Comparison of ENCODE assay signal across 15 cellular contexts in the genomic region with DNA sequence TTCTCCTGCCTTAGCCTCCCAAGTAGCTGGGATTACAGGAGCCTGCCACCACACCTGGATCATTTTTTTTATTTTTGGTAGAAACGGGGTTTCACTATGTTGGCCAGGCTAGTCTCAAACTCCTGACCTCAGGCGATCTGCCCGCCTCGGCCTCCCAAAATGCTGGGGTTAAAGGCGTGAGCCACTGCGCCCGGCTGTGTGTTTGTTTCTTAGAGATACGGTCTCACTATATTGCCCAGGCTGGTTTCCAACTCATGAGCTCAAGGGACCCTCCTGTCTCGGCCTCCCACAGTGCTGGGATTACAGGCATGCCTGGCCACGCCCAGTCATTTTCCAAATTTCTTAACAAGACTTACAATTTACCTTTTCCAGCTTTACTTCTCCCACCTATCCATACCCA. TPM values are rescaled to one million over a fixed set of nuclear protein-coding genes. Genes with fewer than 3 reads are reported as not detected.
DNase-seq lines count a peak whose midpoint lies in the region; ATAC-seq, FAIRE-seq and TF ChIP-seq lines count a peak whose summit lies in the region.
"Had no signal": no experiment of that assay in that cellular context is flagged by ENCODE, and none has a peak within 500 bp of the region (broad histone marks: within the 10 kb centered on the region; RNA-seq: fewer than 3 reads in every experiment).

No MANE protein-coding gene starts in this region.

- H2BK5ac ChIP-seq in neuronal stem cell (ENCODE audit: low read length): no peak overlapping the region

- no peak overlapping the region for H4K91ac ChIP-seq in neuronal stem cell (ENCODE audit: low read depth, low read length, poor library complexity)

- H3K9me3 ChIP-seq in CD4-positive, CD25-positive, alpha-beta regulatory T cell (ENCODE audit: control insufficient read depth in 2 of 2, low read length in 2 of 2): no peaks in the 10 kb centered on the region
- H3K9me3 ChIP-seq in K562 (replicated peaks; ENCODE audit: control insufficient read depth, insufficient read depth, low read depth, low read length): no peaks in the 10 kb centered on the region
- H3K9me3 ChIP-seq in neuronal stem cell (replicated peaks in 1 of 2; ENCODE audit: control insufficient read depth in 2 of 2, insufficient read depth in 1 of 2, low read depth in 1 of 2, low read length in 2 of 2): no peaks in the 10 kb centered on the region
- H3K9me3 ChIP-seq: tibial nerve had no signal

- H3K9ac ChIP-seq in K562 (ENCODE audit: insufficient read depth in 1 of 2, low read depth in 2 of 2, low read length in 2 of 2): no peak overlapping the region
- H3K9ac ChIP-seq in neuronal stem cell (ENCODE audit: low read depth, low read length, poor library complexity): no peak overlapping the region

- no peak for TF ChIP-seq POLR2A in K562 (conservative IDR thresholded peaks at IDR 0.05)

- H3K4me1 ChIP-seq in CD4-positive, CD25-positive, alpha-beta regulatory T cell (ENCODE audit: control insufficient read depth, insufficient read depth, low read length, poor library complexity, severe bottlenecking): peaks cover 20% of the 10 kb centered on the region
- H3K4me1 ChIP-seq in K562 (replicated peaks in 1 of 2; ENCODE audit: control insufficient read depth in 2 of 2, insufficient read depth in 2 of 2, low read length in 2 of 2): peaks cover 0 to 7% of the 10 kb centered on the region in 2 experiments; a peak in 1 of 5 replicates
- H3K4me1 ChIP-seq in neuronal stem cell (ENCODE audit: control insufficient read depth in 2 of 2, insufficient read depth in 1 of 2, low read depth in 1 of 2, low read length in 2 of 2): peaks cover 0 to 1% of the 10 kb centered on the region in 2 donors

- no peak for TF ChIP-seq CTCF in K562 (IDR thresholded peaks at IDR 0.05 in 2 of 3, conservative IDR thresholded peaks at IDR 0.05 in 1 of 3; ENCODE audit: insufficient read depth in 2 of 3, low read depth in 1 of 3, low read length in 3 of 3)

- peaks cover 11% of the 10 kb centered on the region for H3K36me3 ChIP-seq in CD4-positive, CD25-positive, alpha-beta regulatory T cell (ENCODE audit: control insufficient read depth, insufficient read depth, low read length)
- H3K36me3 ChIP-seq in K562 (ENCODE audit: control insufficient read depth, insufficient read depth, low read length): peaks cover 26% of the 10 kb centered on the region; the same call in 2 of the 3 replicates
- peaks cover 3 to 28% of the 10 kb centered on the region in 2 donors for H3K36me3 ChIP-seq in neuronal stem cell (replicated peaks in 1 of 2; ENCODE audit: control insufficient read depth in 2 of 2, insufficient read depth in 2 of 2, low read length in 2 of 2)

- WGBS in K562 (ENCODE audit: insufficient coverage, low coverage, missing lambda C conversion rate): 90% methylated on average over 9 of the region's 10 CpGs
- WGBS in neuronal stem cell (ENCODE audit: extremely low coverage in 2 of 2, insufficient read length in 2 of 2, insufficient replicate concordance in 1 of 2), 2 donors: no CpG with 5 or more reads among the region's 10 CpGs

- peaks cover 0 to 3% (median 0%) of the 10 kb centered on the region in 7 donors for H3K9me3 Mint-ChIP-seq in CD4-positive, CD25-positive, alpha-beta regulatory T cell
- H3K9me3 Mint-ChIP-seq in IgD-negative memory B cell: no peaks in the 10 kb centered on the region
- H3K9me3 Mint-ChIP-seq: activated CD4-positive, alpha-beta memory T cell treated with anti-CD3 and anti-CD28 coated beads for 36 hours; dendritic cell treated with granulocyte-macrophage colony-stimulating factor and Interleukin-4, amounts not matched to agents 40 ng/mL and 50 ng/mL, for 4 days had no signal

- H3K27ac Mint-ChIP-seq in CD4-positive, CD25-positive, alpha-beta regulatory T cell: peak overlapping the region in 2 of 3 donors; percentile 94
- no peak overlapping the region for H3K27ac Mint-ChIP-seq in IgD-negative memory B cell

- H3K36me3 Mint-ChIP-seq in CD4-positive, CD25-positive, alpha-beta regulatory T cell: peaks cover 18% of the 10 kb centered on the region
- peaks cover 2% of the 10 kb centered on the region for H3K36me3 Mint-ChIP-seq in IgD-negative memory B cell

- ATAC-seq in CD4-positive, CD25-positive, alpha-beta regulatory T cell (ENCODE audit: low read depth in 2 of 2): no peak
- no peak for ATAC-seq in K562

- in situ Hi-C loops in K562 (cut with MboI): loop anchor here (5.0 to 25.0 kb wide), 2 partner anchors 37 to 942 kb away; no protein-coding TSS in a partner anchor

- no peaks in the 10 kb centered on the region for H3K79me1 ChIP-seq in neuronal stem cell (ENCODE audit: low read depth, low read length)

- H3K4me1 Mint-ChIP-seq in CD4-positive, CD25-positive, alpha-beta regulatory T cell: peaks cover 15 to 47% (median 26%) of the 10 kb centered on the region in 4 donors
- H3K4me1 Mint-ChIP-seq in IgD-negative memory B cell: peaks cover 14 to 26% (median 16%) of the 10 kb centered on the region in 3 donors

- no peak overlapping the region for H3K4ac ChIP-seq in neuronal stem cell (ENCODE audit: low read length)

- no peak overlapping the region for H2BK15ac ChIP-seq in neuronal stem cell (ENCODE audit: low read length)

- peaks cover 5% of the 10 kb centered on the region for H3K27me3 Mint-ChIP-seq in CD4-positive, CD25-positive, alpha-beta regulatory T cell
- no peaks in the 10 kb centered on the region for H3K27me3 Mint-ChIP-seq in IgD-negative memory B cell
- H3K27me3 Mint-ChIP-seq: activated CD4-positive, alpha-beta memory T cell treated with anti-CD3 and anti-CD28 coated beads for 36 hours; dendritic cell treated with granulocyte-macrophage colony-stimulating factor and Interleukin-4, amounts not matched to agents 40 ng/mL and 50 ng/mL, for 4 days had no signal

- H3K4me2 ChIP-seq in K562 (ENCODE audit: insufficient read depth, low read length) (no peak overlapping the region), neuronal stem cell (ENCODE audit: insufficient read depth, low read length, poor library complexity, severe bottlenecking) (no peak overlapping the region)

- H2BK12ac ChIP-seq in neuronal stem cell (ENCODE audit: low read length): no peak overlapping the region

- H3K4me3 ChIP-seq in CD4-positive, CD25-positive, alpha-beta regulatory T cell (ENCODE audit: low read depth, low read length): no peak overlapping the region
- H3K4me3 ChIP-seq in K562: no peak overlapping the region
- H3K4me3 ChIP-seq in neuronal stem cell (ENCODE audit: low read length in 2 of 2): no peak overlapping the region

- peak overlapping the region in 3 of 4 donors; percentile 3 to 98 (median 59) for H3K4me3 Mint-ChIP-seq in CD4-positive, CD25-positive, alpha-beta regulatory T cell
- H3K4me3 Mint-ChIP-seq in IgD-negative memory B cell: peak overlapping the region in 3 of 4 donors; percentile 12 to 98 (median 72)

- H2BK120ac ChIP-seq in neuronal stem cell (ENCODE audit: low read depth, low read length): no peak overlapping the region

- CTCF ChIA-PET in K562 (lab: Yijun Ruan, JAX; ENCODE audit: low intra/inter-chr PET ratio): no interaction called here

- no peak overlapping the region for H3K23ac ChIP-seq in neuronal stem cell (ENCODE audit: low read depth, low read length, poor library complexity)

- DNase-seq in CD4-positive, CD25-positive, alpha-beta regulatory T cell: no peak
- DNase-seq in K562 (ENCODE audit: extremely low read depth in 1 of 4, low spot score in 3 of 4) (no peak), neuronal stem cell (ENCODE audit: low spot score) (no peak), HuH-7 (ENCODE audit: low spot score) (no peak), GDM1 (lab: John Stamatoyannopoulos, UW) (no peak), NCI-H1092 (lab: John Stamatoyannopoulos, UW) (no peak), hippocampal formation (lab: John Stamatoyannopoulos, UW) (no peak)
- DNase-seq: activated CD4-positive, alpha-beta memory T cell treated with anti-CD3 and anti-CD28 coated beads for 36 hours; AML-193; NCI-H2171 treated with DMSO at 0.1 percent for 48 hours; stimulated activated CD4-positive, alpha-beta T cell treated with anti-CD3 and anti-CD28 coated beads, Interleukin-2, amount 100 ng/mL, for 48 hours; stimulated activated CD8-positive, alpha-beta memory T cell treated with anti-CD3 and anti-CD28 coated beads, Interleukin-4, amount 100 ng/mL, for 48 hours had no signal

- intact Hi-C loops in K562 (cut with micrococcal nuclease): loop anchor here (2.0 kb wide), 1 partner anchor 65 kb away; the partner anchor contains the start of gene GCFC2

- BruUV-seq in K562 (replicated peaks; lab: Mats Ljungman, UMichigan): no TSS peak

- H3K18ac ChIP-seq in neuronal stem cell (ENCODE audit: low read length): no peak overlapping the region

- no peaks in the 10 kb centered on the region for H3K9me1 ChIP-seq in K562 (ENCODE audit: control insufficient read depth, insufficient read depth, low read length)

- H2AFZ ChIP-seq in K562 (ENCODE audit: low read depth, low read length) (peak overlapping the region; percentile 99), neuronal stem cell (ENCODE audit: low read length) (peak overlapping the region; percentile 91)

- TF ChIP-seq RAD21 in K562 (CRISPR knock-in tag; conservative IDR thresholded peaks at IDR 0.05 in 1 of 2, IDR thresholded peaks at IDR 0.05 in 1 of 2): no peak

- H3K27me3 ChIP-seq in CD4-positive, CD25-positive, alpha-beta regulatory T cell (ENCODE audit: control insufficient read depth, insufficient read depth, low read length): no peaks in the 10 kb centered on the region
- H3K27me3 ChIP-seq in K562 (ENCODE audit: control insufficient read depth in 2 of 2, insufficient read depth in 2 of 2, low read length in 2 of 2): no peaks in the 10 kb centered on the region
- no peaks in the 10 kb centered on the region for H3K27me3 ChIP-seq in neuronal stem cell (ENCODE audit: control insufficient read depth in 3 of 3, insufficient read depth in 3 of 3, low read depth in 1 of 3, low read length in 3 of 3)
- H3K27me3 ChIP-seq: tibial nerve had no signal

- H3K27ac ChIP-seq in CD4-positive, CD25-positive, alpha-beta regulatory T cell (ENCODE audit: insufficient read depth, low read length, poor library complexity, severe bottlenecking): no peak overlapping the region
- H3K27ac ChIP-seq in K562 (ENCODE audit: extremely low read depth, low read depth, low read length) (no peak overlapping the region), neuronal stem cell (replicated peaks; ENCODE audit: low read length) (no peak overlapping the region)

- no peak overlapping the region for H3K14ac ChIP-seq in neuronal stem cell (ENCODE audit: low read length)

- H4K8ac ChIP-seq in neuronal stem cell (ENCODE audit: low read depth, low read length): no peak overlapping the region

- H2AK5ac ChIP-seq in neuronal stem cell (ENCODE audit: low read depth, low read length): no peak overlapping the region

- FAIRE-seq in K562 (lab: Jason Lieb, UNC): no peak

- H4K20me1 ChIP-seq in K562 (replicated peaks; ENCODE audit: control insufficient read depth, insufficient read depth, low read length): no peaks in the 10 kb centered on the region

- no peak for TF ChIP-seq EP300 in K562 (IDR thresholded peaks at IDR 0.05; ENCODE audit: low read length)

- POLR2A ChIA-PET in K562 (lab: Yijun Ruan, JAX): no interaction called here

- peaks cover 29% of the 10 kb centered on the region for H3K79me2 ChIP-seq in K562 (ENCODE audit: control insufficient read depth, insufficient read depth, low read length)

RNA-seq across cellular contexts. Expression of gene MRPL19, which starts 0.9 kb away (rescaled TPM):
- total RNA-seq in CD4-positive, CD25-positive, alpha-beta regulatory T cell: 18.0 TPM
- polyA plus RNA-seq in CD4-positive, CD25-positive, alpha-beta regulatory T cell: 10 to 100 TPM; 33.7 to 36.2 (median 34.2) TPM
- polyA plus RNA-seq in IgD-negative memory B cell (34.4 TPM), K562 (2011; rRNA removed) (26.2 and 60.2 TPM in 2 replicates), K562 (2014; fragmentation: Illumina TruSeq; extraction: Trizol) (42.8 and 50.0 TPM in 2 replicates), K562 (2014; fragmentation: Nextera tagmentation; extraction: Ambion mirVana) (10 to 100 TPM in 1 of 2 experiments, 1 to 10 TPM in 1; 9.7 to 11.8 TPM), K562 (2014; rRNA removed) (56.1 and 70.0 TPM in 2 replicates)
- 9.8 and 24.7 TPM in 2 replicates for total RNA-seq in K562 (2011; cell fraction: chromatin; rRNA removed; ENCODE audit: low replicate concordance)
- total RNA-seq in K562 (2011; cell fraction: nucleolus; rRNA removed): 15.3 and 20.7 TPM in 2 replicates
- 18.0 and 23.6 TPM in 2 replicates for total RNA-seq in K562 (2011; cell fraction: nucleoplasm; rRNA removed)
- total RNA-seq in K562 (2014; rRNA removed) (64.3 and 65.9 TPM in 2 replicates), K562 (2014; rRNA removed; fragmentation: Illumina TruSeq; extraction: Trizol) (59.5 and 66.0 TPM in 2 replicates), K562 (2015; rRNA removed; fragmentation: Illumina TruSeq; extraction: Trizol) (54.3 and 56.3 TPM in 2 replicates), K562 (2021) (61.1 and 68.3 TPM in 2 replicates)
- 9.6 and 13.5 TPM in 2 replicates for polyA plus RNA-seq in K562 (2011; cell fraction: cytosol; rRNA removed)
- polyA plus RNA-seq in K562 (2011; cell fraction: nucleus; rRNA removed): 8.6 and 9.7 TPM in 2 replicates
- polyA plus RNA-seq in K562 (2012): 22.0 and 36.8 TPM in 2 replicates
- 45.2 and 53.2 TPM in 2 replicates for polyA minus RNA-seq in K562 (2011; rRNA and poly(A)+ RNA removed)
- polyA minus RNA-seq in K562 (2011; cell fraction: cytosol; rRNA and poly(A)+ RNA removed): 10.6 and 24.8 TPM in 2 replicates
- 35.1 and 41.5 TPM in 2 replicates for polyA minus RNA-seq in K562 (2011; cell fraction: nucleus; rRNA and poly(A)+ RNA removed)
- polyA plus RNA-seq in neuronal stem cell (2013, experiment 1 of 2): 30.8 TPM
- polyA plus RNA-seq in neuronal stem cell (2013, experiment 2 of 2): 31.8 TPM

Comparison
In these comparisons a context has a peak if more than half of its experiments do, and no peak if none do; other contexts are left out.
1. H3K27ac Mint-ChIP-seq: peak in CD4-positive, CD25-positive, alpha-beta regulatory T cell (2 of 3); none in IgD-negative memory B cell (0 of 3).